ENCODE assay signal across 8 cellular contexts in genomic region chr12:31118831-31119530, GRCh38. TPM values are rescaled to one million over a fixed set of nuclear protein-coding genes. Genes with fewer than 3 reads are reported as not detected.
A peak's percentile ranks its signal among the peaks of the same experiment; 100 is the strongest.
DNase-seq lines count a peak whose midpoint lies in the region; ATAC-seq, FAIRE-seq and TF ChIP-seq lines count a peak whose summit lies in the region.

No MANE protein-coding gene starts in this region.

- H3K4me1 ChIP-seq in ectodermal cell (ENCODE audit: control insufficient read depth, insufficient read depth, low read length) (no peaks in the 10 kb centered on the region), neural progenitor cell (no peaks in the 10 kb centered on the region)

- H3K36me3 ChIP-seq in ectodermal cell (ENCODE audit: control insufficient read depth, insufficient read depth, low read length) (no peaks in the 10 kb centered on the region), neural progenitor cell (no peaks in the 10 kb centered on the region)

- H3K27me3 ChIP-seq in ectodermal cell (ENCODE audit: control insufficient read depth, insufficient read depth, low read length, poor library complexity, severe bottlenecking) (peaks cover 39% of the 10 kb centered on the region), neural progenitor cell (peaks cover 42% of the 10 kb centered on the region)

- 8 to 9% methylated on average over 38 of the region's 38 CpGs for WGBS in ectodermal cell, 2 experiments

- H3K27ac Mint-ChIP-seq in neural progenitor cell: no peak overlapping the region

- POLR2A ChIA-PET in GM10248 (lab: Yijun Ruan, JAX) (no interaction called here), RWPE1 (lab: Yijun Ruan, JAX; ENCODE audit: low non-redundant PET) (no interaction called here)

- no peak overlapping the region for H3K9ac ChIP-seq in neural progenitor cell

- ATAC-seq in GM21360 (IDR thresholded peaks at IDR 0.05; ENCODE audit: unreplicated experiment) (no peak), HG02571 (IDR thresholded peaks at IDR 0.05; ENCODE audit: unreplicated experiment) (no peak)

- H3K79me2 ChIP-seq in neural progenitor cell (ENCODE audit: low read depth): no peaks in the 10 kb centered on the region

- FAIRE-seq in HTR-8/SVneo (lab: Jason Lieb, UNC): peak; percentile 84
- FAIRE-seq in H54 (lab: Jason Lieb, UNC): no peak

- TF ChIP-seq CTCF in GM10248 (IDR thresholded peaks at IDR 0.05; ENCODE audit: control extremely low read depth, extremely low read depth, low read depth, missing control alignments): no peak
- no peak for TF ChIP-seq CTCF in RWPE1 (conservative IDR thresholded peaks at IDR 0.05; ENCODE audit: low read depth)
- no peak for TF ChIP-seq CTCF in neural progenitor cell (IDR thresholded peaks at IDR 0.05)

- CTCF ChIA-PET in GM10248 (lab: Yijun Ruan, JAX) (no interaction called here), RWPE1 (lab: Yijun Ruan, JAX) (no interaction called here)

- H3K4me1 Mint-ChIP-seq in neural progenitor cell: peaks cover 3% of the 10 kb centered on the region

- H3K4me3 ChIP-seq in ectodermal cell (ENCODE audit: insufficient read depth, low read depth, low read length) (peak overlapping the region; percentile 55), neural progenitor cell (peak overlapping the region; percentile 74)

- H3F3A ChIP-seq in neural progenitor cell (ENCODE audit: low read depth): peaks cover 9% of the 10 kb centered on the region

- TF ChIP-seq POLR2A in H54 (IDR thresholded peaks at IDR 0.05; ENCODE audit: low read depth, low read length): no peak

- H3K36me3 Mint-ChIP-seq in neural progenitor cell: no peaks in the 10 kb centered on the region

- H3K9me3 ChIP-seq in ectodermal cell (ENCODE audit: control insufficient read depth, low read length): no peaks in the 10 kb centered on the region
- H3K9me3 ChIP-seq in neural progenitor cell (ENCODE audit: low read depth): no peaks in the 10 kb centered on the region

- no peaks in the 10 kb centered on the region for H4K20me1 ChIP-seq in neural progenitor cell (ENCODE audit: low read depth)

- H3K9me3 Mint-ChIP-seq in neural progenitor cell: no peaks in the 10 kb centered on the region

- peak overlapping the region; percentile 81 for H3K4me3 Mint-ChIP-seq in neural progenitor cell

- DNase-seq in GM10248 (ENCODE audit: extremely low spot score) (peak; percentile 69), HTR-8/SVneo (ENCODE audit: insufficient read length, low spot score) (peak; percentile 75), RWPE1 (ENCODE audit: low spot score) (peak; percentile 20), neural progenitor cell (ENCODE audit: low spot score) (peak; percentile 87), H54 (ENCODE audit: insufficient read length, low spot score) (no peak)

- peaks cover 14% of the 10 kb centered on the region for H3K27me3 Mint-ChIP-seq in neural progenitor cell (ENCODE audit: insufficient read depth, low read depth)

- peak overlapping the region; percentile 93 for H3K4me2 ChIP-seq in neural progenitor cell

- H2AFZ ChIP-seq in neural progenitor cell (replicated peaks): peak overlapping the region; percentile 79

- H3K27ac ChIP-seq in RWPE1 (no peak overlapping the region), ectodermal cell (ENCODE audit: insufficient read depth, low read depth, low read length, poor library complexity, severe bottlenecking) (no peak overlapping the region), neural progenitor cell (no peak overlapping the region)

RNA-seq across cellular contexts. Expression of gene DDX11, which starts 45.3 kb away (rescaled TPM):
- 110 TPM for polyA plus RNA-seq in ectodermal cell (2013, experiment 1 of 4)
- 110 TPM for polyA plus RNA-seq in ectodermal cell (2013, experiment 2 of 4)
- 67.1 TPM for polyA plus RNA-seq in ectodermal cell (2013, experiment 3 of 4)
- polyA plus RNA-seq in ectodermal cell (2013, experiment 4 of 4): 78.7 TPM
- 80.1 and 98.0 TPM in 2 replicates for total RNA-seq in neural progenitor cell (ENCODE audit: low replicate concordance)
